1 cellular context compared by ENCODE assay signal in the genomic region with DNA sequence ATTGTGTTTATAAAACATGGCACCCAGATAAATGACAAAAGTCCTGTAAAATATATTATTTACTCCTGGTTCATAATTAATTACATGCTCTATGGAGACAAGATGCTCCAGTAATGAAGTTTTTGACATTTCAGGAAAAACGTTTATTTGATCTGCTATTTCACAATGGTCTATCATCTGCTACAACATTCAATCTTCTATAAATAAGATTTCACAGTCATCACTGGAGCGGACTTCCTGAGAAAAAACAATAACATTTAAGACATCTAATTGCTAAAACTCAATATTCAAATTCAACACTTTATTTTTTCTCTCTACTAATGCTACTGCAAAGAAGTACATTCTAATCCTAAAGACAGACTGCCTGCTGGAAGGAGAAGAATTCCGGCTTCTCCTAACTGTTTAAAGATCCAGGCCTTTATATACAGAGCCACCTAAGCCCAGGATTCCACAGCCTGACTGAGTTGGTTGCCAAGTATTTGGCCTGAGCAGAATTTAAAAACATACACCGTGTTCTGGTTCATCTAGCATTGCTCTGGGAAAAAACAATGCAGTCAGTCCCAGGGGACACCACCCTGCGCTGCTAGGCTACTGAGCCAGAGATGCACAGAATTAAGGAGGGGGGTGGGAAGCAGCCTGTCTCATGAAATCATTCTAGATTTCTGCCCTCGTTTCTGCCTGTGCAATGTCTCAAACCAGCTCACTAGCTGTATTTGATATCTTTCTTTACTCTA.
TF ChIP-seq lines count a peak whose summit lies in the region.

No MANE protein-coding gene starts in this region.

TF ChIP-seq in GM12878, 131 proteins besides CTCF, POLR2A, EP300 and RAD21 (continued from another document):
- TF ChIP-seq, protein P1, sequence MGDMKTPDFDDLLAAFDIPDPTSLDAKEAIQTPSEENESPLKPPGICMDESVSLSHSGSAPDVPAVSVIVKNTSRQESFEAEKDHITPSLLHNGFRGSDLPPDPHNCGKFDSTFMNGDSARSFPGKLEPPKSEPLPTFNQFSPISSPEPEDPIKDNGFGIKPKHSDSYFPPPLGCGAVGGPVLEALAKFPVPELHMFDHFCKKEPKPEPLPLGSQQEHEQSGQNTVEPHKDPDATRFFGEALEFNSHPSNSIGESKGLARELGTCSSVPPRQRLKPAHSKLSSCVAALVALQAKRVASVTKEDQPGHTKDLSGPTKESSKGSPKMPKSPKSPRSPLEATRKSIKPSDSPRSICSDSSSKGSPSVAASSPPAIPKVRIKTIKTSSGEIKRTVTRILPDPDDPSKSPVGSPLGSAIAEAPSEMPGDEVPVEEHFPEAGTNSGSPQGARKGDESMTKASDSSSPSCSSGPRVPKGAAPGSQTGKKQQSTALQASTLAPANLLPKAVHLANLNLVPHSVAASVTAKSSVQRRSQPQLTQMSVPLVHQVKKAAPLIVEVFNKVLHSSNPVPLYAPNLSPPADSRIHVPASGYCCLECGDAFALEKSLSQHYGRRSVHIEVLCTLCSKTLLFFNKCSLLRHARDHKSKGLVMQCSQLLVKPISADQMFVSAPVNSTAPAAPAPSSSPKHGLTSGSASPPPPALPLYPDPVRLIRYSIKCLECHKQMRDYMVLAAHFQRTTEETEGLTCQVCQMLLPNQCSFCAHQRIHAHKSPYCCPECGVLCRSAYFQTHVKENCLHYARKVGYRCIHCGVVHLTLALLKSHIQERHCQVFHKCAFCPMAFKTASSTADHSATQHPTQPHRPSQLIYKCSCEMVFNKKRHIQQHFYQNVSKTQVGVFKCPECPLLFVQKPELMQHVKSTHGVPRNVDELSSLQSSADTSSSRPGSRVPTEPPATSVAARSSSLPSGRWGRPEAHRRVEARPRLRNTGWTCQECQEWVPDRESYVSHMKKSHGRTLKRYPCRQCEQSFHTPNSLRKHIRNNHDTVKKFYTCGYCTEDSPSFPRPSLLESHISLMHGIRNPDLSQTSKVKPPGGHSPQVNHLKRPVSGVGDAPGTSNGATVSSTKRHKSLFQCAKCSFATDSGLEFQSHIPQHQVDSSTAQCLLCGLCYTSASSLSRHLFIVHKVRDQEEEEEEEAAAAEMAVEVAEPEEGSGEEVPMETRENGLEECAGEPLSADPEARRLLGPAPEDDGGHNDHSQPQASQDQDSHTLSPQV (IDR thresholded peaks at IDR 0.05) = 0 out of 2 replicates have a peak, but pooled peaks have one; percentile 1
- TF ChIP-seq YBX1 (IDR thresholded peaks at IDR 0.05) (peak; percentile 51; the same call in 1 of the 2 replicates), ATF7 (IDR thresholded peaks at IDR 0.05; ENCODE audit: low read depth) (peak; percentile 37; the same call in 1 of the 2 replicates), NBN (IDR thresholded peaks at IDR 0.05) (no peak), KAT2A (conservative IDR thresholded peaks at IDR 0.05; ENCODE audit: control insufficient read depth, low read depth, low read length) (no peak), MYC (IDR thresholded peaks at IDR 0.05; ENCODE audit: insufficient read depth, insufficient read length, insufficient replicate concordance, low read length, severe bottlenecking) (no peak), ZNF217 (IDR thresholded peaks at IDR 0.05) (no peak), MTA2 (IDR thresholded peaks at IDR 0.05; ENCODE audit: low read depth) (0 out of 2 replicates have a peak, but pooled peaks have one; percentile 19), CHD2 (IDR thresholded peaks at IDR 0.05; ENCODE audit: borderline replicate concordance, low read depth, low read length) (0 out of 2 replicates have a peak, but pooled peaks have one; percentile 37), ESRRA (IDR thresholded peaks at IDR 0.05; ENCODE audit: low read length) (no peak), NRF1 (conservative IDR thresholded peaks at IDR 0.05; ENCODE audit: low read depth, low read length) (no peak), FOXK2 (IDR thresholded peaks at IDR 0.05) (no peak), SP1 (IDR thresholded peaks at IDR 0.05; ENCODE audit: low read depth, low read length) (no peak), CREB1 (IDR thresholded peaks at IDR 0.05; ENCODE audit: low read depth) (no peak)
- TF ChIP-seq, protein P2, sequence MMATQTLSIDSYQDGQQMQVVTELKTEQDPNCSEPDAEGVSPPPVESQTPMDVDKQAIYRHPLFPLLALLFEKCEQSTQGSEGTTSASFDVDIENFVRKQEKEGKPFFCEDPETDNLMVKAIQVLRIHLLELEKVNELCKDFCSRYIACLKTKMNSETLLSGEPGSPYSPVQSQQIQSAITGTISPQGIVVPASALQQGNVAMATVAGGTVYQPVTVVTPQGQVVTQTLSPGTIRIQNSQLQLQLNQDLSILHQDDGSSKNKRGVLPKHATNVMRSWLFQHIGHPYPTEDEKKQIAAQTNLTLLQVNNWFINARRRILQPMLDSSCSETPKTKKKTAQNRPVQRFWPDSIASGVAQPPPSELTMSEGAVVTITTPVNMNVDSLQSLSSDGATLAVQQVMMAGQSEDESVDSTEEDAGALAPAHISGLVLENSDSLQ (IDR thresholded peaks at IDR 0.05) = no peak
- TF ChIP-seq, protein P3, sequence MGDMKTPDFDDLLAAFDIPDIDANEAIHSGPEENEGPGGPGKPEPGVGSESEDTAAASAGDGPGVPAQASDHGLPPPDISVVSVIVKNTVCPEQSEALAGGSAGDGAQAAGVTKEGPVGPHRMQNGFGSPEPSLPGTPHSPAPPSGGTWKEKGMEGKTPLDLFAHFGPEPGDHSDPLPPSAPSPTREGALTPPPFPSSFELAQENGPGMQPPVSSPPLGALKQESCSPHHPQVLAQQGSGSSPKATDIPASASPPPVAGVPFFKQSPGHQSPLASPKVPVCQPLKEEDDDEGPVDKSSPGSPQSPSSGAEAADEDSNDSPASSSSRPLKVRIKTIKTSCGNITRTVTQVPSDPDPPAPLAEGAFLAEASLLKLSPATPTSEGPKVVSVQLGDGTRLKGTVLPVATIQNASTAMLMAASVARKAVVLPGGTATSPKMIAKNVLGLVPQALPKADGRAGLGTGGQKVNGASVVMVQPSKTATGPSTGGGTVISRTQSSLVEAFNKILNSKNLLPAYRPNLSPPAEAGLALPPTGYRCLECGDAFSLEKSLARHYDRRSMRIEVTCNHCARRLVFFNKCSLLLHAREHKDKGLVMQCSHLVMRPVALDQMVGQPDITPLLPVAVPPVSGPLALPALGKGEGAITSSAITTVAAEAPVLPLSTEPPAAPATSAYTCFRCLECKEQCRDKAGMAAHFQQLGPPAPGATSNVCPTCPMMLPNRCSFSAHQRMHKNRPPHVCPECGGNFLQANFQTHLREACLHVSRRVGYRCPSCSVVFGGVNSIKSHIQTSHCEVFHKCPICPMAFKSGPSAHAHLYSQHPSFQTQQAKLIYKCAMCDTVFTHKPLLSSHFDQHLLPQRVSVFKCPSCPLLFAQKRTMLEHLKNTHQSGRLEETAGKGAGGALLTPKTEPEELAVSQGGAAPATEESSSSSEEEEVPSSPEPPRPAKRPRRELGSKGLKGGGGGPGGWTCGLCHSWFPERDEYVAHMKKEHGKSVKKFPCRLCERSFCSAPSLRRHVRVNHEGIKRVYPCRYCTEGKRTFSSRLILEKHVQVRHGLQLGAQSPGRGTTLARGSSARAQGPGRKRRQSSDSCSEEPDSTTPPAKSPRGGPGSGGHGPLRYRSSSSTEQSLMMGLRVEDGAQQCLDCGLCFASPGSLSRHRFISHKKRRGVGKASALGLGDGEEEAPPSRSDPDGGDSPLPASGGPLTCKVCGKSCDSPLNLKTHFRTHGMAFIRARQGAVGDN (IDR thresholded peaks at IDR 0.05) = peak; percentile 50
